In the genomic region with DNA sequence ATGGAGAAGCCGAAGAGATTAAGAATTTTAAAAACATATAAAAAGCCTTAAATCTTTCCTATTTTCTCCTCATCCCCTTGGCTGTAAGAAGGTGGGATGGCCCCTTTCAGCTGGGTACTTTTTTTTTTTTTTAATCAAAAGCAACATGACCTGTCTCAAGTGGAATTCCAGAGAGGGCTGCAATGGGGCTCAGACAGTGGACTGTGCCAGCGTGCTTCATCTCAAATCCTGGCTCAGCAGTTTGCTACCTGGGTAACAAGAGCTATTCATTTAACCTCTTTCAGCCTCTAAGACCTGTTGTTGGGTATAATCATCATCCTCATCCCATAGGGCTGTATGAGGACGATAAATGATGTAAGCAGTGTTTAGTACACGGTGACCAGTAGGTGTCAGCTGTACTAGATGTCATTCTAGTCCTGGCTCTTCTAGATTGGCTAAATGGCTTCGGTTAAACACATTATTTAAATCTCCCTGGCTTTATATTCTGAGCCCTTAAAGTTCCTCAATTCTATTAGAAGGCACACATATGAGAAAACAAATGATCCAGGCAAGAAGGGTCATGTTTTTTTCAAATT, we compare ENCODE assay signal across 11 cellular contexts. TPM values are rescaled to one million over a fixed set of nuclear protein-coding genes. Genes with fewer than 3 reads are reported as not detected.
A peak's percentile ranks its signal among the peaks of the same experiment; 100 is the strongest.
DNase-seq lines count a peak whose midpoint lies in the region; ATAC-seq, FAIRE-seq and TF ChIP-seq lines count a peak whose summit lies in the region.
"Had no signal": no experiment of that assay in that cellular context is flagged by ENCODE, and none has a peak within 500 bp of the region (broad histone marks: within the 10 kb centered on the region; RNA-seq: fewer than 3 reads in every experiment).

No MANE protein-coding gene starts in this region.

- no peak for FAIRE-seq in pancreas (lab: Jason Lieb, UNC)
- FAIRE-seq: kidney had no signal

- CTCF ChIA-PET in SK-N-SH (lab: Yijun Ruan, JAX), result interaction anchor here (1.2 kb wide), 1 partner anchor 65 kb away, joined by 3 read pairs; no protein-coding TSS in a partner anchor

- H3F3A ChIP-seq in SK-N-SH (replicated peaks; ENCODE audit: insufficient read depth), result no peaks in the 10 kb centered on the region

- H3K9ac ChIP-seq in SK-N-SH, result no peak overlapping the region

- no peak for TF ChIP-seq POLR2A in lower leg skin (IDR thresholded peaks at IDR 0.05)

- TF ChIP-seq CTCF in SK-N-SH (IDR thresholded peaks at IDR 0.05), result peak; percentile 16; the same call in 1 of the 2 replicates
- no peak for TF ChIP-seq CTCF in lower leg skin (IDR thresholded peaks at IDR 0.05)
- no peak for TF ChIP-seq CTCF in pancreas (IDR thresholded peaks at IDR 0.05)

- ATAC-seq in GM18511 (IDR thresholded peaks at IDR 0.05; ENCODE audit: unreplicated experiment), result peak; percentile 70
- ATAC-seq in HG03159 (IDR thresholded peaks at IDR 0.05; ENCODE audit: unreplicated experiment), result peak; percentile 56
- ATAC-seq in pancreas, result no peak
- no peak for ATAC-seq in GM18517 (IDR thresholded peaks at IDR 0.05; ENCODE audit: unreplicated experiment)

- H2AFZ ChIP-seq in SK-N-SH (ENCODE audit: low read depth), result no peak overlapping the region

- DNase-seq in SK-N-SH (peak; percentile 32), kidney tubule cell (ENCODE audit: low spot score) (peak; percentile 29), lower leg skin (ENCODE audit: low spot score in 2 of 2) (no peak), pancreas (no peak), 8988T (no peak)
- DNase-seq: aorta, kidney, T-helper 9 cell had no signal

- 68% methylated on average over 5 of the region's 5 CpGs for WGBS in SK-N-SH (ENCODE audit: low lambda C conversion rate)
- WGBS in lower leg skin, 2 donors, result 76 to 77% methylated on average over 5 of the region's 5 CpGs
- 64 to 66% methylated on average over 5 of the region's 5 CpGs for WGBS in pancreas, 2 donors

- H3K9me3 ChIP-seq in SK-N-SH (no peaks in the 10 kb centered on the region), pancreas (no peaks in the 10 kb centered on the region)

- POLR2A ChIA-PET in SK-N-SH (lab: Yijun Ruan, JAX), result no interaction called here

- no peaks in the 10 kb centered on the region for H3K27me3 ChIP-seq in SK-N-SH (ENCODE audit: insufficient read depth)
- no peaks in the 10 kb centered on the region for H3K27me3 ChIP-seq in pancreas

- H3K4me3 ChIP-seq in SK-N-SH (ENCODE audit: low read depth in 2 of 2, low read length in 1 of 2) (no peak overlapping the region), lower leg skin (ENCODE audit: low read depth, poor library complexity, severe bottlenecking) (no peak overlapping the region), pancreas (no peak overlapping the region)

- H3K36me3 ChIP-seq in SK-N-SH (replicated peaks in 1 of 2; ENCODE audit: control insufficient read depth in 1 of 2, insufficient read depth in 2 of 2, low read length in 1 of 2) (no peaks in the 10 kb centered on the region), pancreas (no peaks in the 10 kb centered on the region)

- no peak for TF ChIP-seq RAD21 in SK-N-SH (IDR thresholded peaks at IDR 0.05; ENCODE audit: low read length)

- H3K4me1 ChIP-seq in SK-N-SH (ENCODE audit: control insufficient read depth in 1 of 2, insufficient read depth in 2 of 2, low read depth in 1 of 2, low read length in 1 of 2), result no peaks in the 10 kb centered on the region
- no peaks in the 10 kb centered on the region for H3K4me1 ChIP-seq in pancreas

- no peaks in the 10 kb centered on the region for H3K9me2 ChIP-seq in SK-N-SH

- H4K20me1 ChIP-seq in SK-N-SH (ENCODE audit: insufficient read depth), result no peaks in the 10 kb centered on the region

- no peaks in the 10 kb centered on the region for H3K79me2 ChIP-seq in SK-N-SH (ENCODE audit: insufficient read depth)

- no peak overlapping the region for H3K4me2 ChIP-seq in SK-N-SH

- H3K27ac ChIP-seq in SK-N-SH (ENCODE audit: low read depth in 2 of 2, low read length in 1 of 2), result no peak overlapping the region
- H3K27ac ChIP-seq in pancreas, result no peak overlapping the region

- TF ChIP-seq EP300 in SK-N-SH (IDR thresholded peaks at IDR 0.05; ENCODE audit: borderline replicate concordance in 1 of 2, low read depth in 1 of 2, low read length in 1 of 2), result no peak

- intact Hi-C loops in lower leg skin (cut with DNase I; ENCODE audit: low total_unique reads), result no loop called here
- intact Hi-C loops in pancreas (cut with DNase I), result no loop called here

TF ChIP-seq in SK-N-SH, 30 proteins besides CTCF, POLR2A, EP300 and RAD21:
- TF ChIP-seq SMC3 (IDR thresholded peaks at IDR 0.05; ENCODE audit: low read depth, low read length), result peak; percentile 5; the same call in 1 of the 2 replicates
- TF ChIP-seq TEAD4 (IDR thresholded peaks at IDR 0.05; ENCODE audit: borderline replicate concordance, insufficient read depth), result no peak

RNA-seq across cellular contexts. Expression of gene PPP1R3G, which starts 6.9 kb away (rescaled TPM):
- polyA plus RNA-seq in SK-N-SH (2012; rRNA removed) (0.08 and 0.10 TPM in 2 replicates), pancreas (under 1 TPM; 0.08 to 0.09 TPM)
- 0.04 and 0.08 TPM in 2 replicates for polyA plus RNA-seq in SK-N-SH (2012; cell fraction: cytosol; rRNA removed)
- 0.09 and 0.12 TPM in 2 replicates for polyA plus RNA-seq in SK-N-SH (2012; cell fraction: nucleus; rRNA removed)
- total RNA-seq in lower leg skin (1 to 10 TPM in 3 of 4 donors, under 1 TPM in 1; 0.88 to 3.2 (median 2.9) TPM), pancreas (under 1 TPM in 4 of 6 donors, not detected in 2; 0.04 to 0.24 (median 0.07) TPM)

Comparison
In these comparisons a context has a peak if more than half of its experiments do, and no peak if none do; other contexts are left out.
1. ATAC-seq: peak in GM18511 (single experiment) and HG03159 (single experiment); none in pancreas (0 of 4) and GM18517 (single experiment).
2. DNase-seq: peak in SK-N-SH (single experiment) and kidney tubule cell (single experiment); none in lower leg skin (0 of 2), pancreas (0 of 6) and 8988T (single experiment).